Comparison of ENCODE assay signal across 8 cellular contexts in genomic region chr6:108133594-108134179, GRCh38. TPM values are rescaled to one million over a fixed set of nuclear protein-coding genes. Genes with fewer than 3 reads are reported as not detected.
A peak's percentile ranks its signal among the peaks of the same experiment; 100 is the strongest.
DNase-seq lines count a peak whose midpoint lies in the region; ATAC-seq and TF ChIP-seq lines count a peak whose summit lies in the region.

No MANE protein-coding gene starts in this region.

- no peak for ATAC-seq in HG03457 (IDR thresholded peaks at IDR 0.05; ENCODE audit: unreplicated experiment)

- H3K4me3 Mint-ChIP-seq in activated naive CD8-positive, alpha-beta T cell = peak overlapping the region; percentile 94
- peak overlapping the region; percentile 92 for H3K4me3 Mint-ChIP-seq in glutamatergic neuron (ENCODE audit: unreplicated experiment)

- DNase-seq in A172 (ENCODE audit: low spot score) = peak; percentile 75
- DNase-seq in NCI-H2227 (lab: John Stamatoyannopoulos, UW; ENCODE audit: unreplicated experiment) = peak; percentile 73
- peak; percentile 86 for DNase-seq in glutamatergic neuron
- DNase-seq in non-pigmented ciliary epithelial cell (ENCODE audit: low read depth) = peak; percentile 55
- DNase-seq in SKM-1 (lab: John Stamatoyannopoulos, UW; ENCODE audit: unreplicated experiment) = no peak

- H3K4me1 Mint-ChIP-seq in activated naive CD8-positive, alpha-beta T cell (ENCODE audit: low read depth) = peaks cover 14% of the 10 kb centered on the region
- peaks cover 16% of the 10 kb centered on the region for H3K4me1 Mint-ChIP-seq in glutamatergic neuron (ENCODE audit: low read depth, unreplicated experiment)

- no peak for TF ChIP-seq CTCF in glutamatergic neuron (IDR thresholded peaks at IDR 0.05; ENCODE audit: partially characterized antibody, unreplicated experiment)

- no peak overlapping the region for H3K27ac Mint-ChIP-seq in activated naive CD8-positive, alpha-beta T cell
- peak overlapping the region; percentile 98 for H3K27ac Mint-ChIP-seq in glutamatergic neuron (ENCODE audit: unreplicated experiment)

- H3K27me3 Mint-ChIP-seq in activated naive CD8-positive, alpha-beta T cell = peaks cover 46% of the 10 kb centered on the region
- peaks cover 15% of the 10 kb centered on the region for H3K27me3 Mint-ChIP-seq in glutamatergic neuron (ENCODE audit: unreplicated experiment)

- H3K9me3 Mint-ChIP-seq in activated naive CD8-positive, alpha-beta T cell (ENCODE audit: low read depth) = no peaks in the 10 kb centered on the region
- peaks cover 7% of the 10 kb centered on the region for H3K9me3 Mint-ChIP-seq in glutamatergic neuron (ENCODE audit: unreplicated experiment)

- H3K36me3 Mint-ChIP-seq in activated naive CD8-positive, alpha-beta T cell = no peaks in the 10 kb centered on the region
- no peaks in the 10 kb centered on the region for H3K36me3 Mint-ChIP-seq in glutamatergic neuron (ENCODE audit: unreplicated experiment)

- peak overlapping the region; percentile 2; the same call in 1 of the 2 replicates for H3K4me3 ChIP-seq in GM08714 (ENCODE audit: low read length)

RNA-seq across cellular contexts. Expression of gene NR2E1, which starts 32.1 kb away (rescaled TPM):
- 0.05 TPM in 1 of 2 replicates, not detected in the other for total RNA-seq in A172 (2014; rRNA removed; shearing (Covaris generic))
- not detected for total RNA-seq in glutamatergic neuron (ENCODE audit: unreplicated experiment)

RNA-seq across cellular contexts. Expression of gene OSTM1, which starts 59.1 kb away (rescaled TPM):
- total RNA-seq in A172 (2014; rRNA removed; shearing (Covaris generic)) = 66.4 and 70.3 TPM in 2 replicates
- 47.7 TPM for total RNA-seq in glutamatergic neuron (ENCODE audit: unreplicated experiment)
